Comparison of ENCODE assay signal across 26 cellular contexts in the genomic region with DNA sequence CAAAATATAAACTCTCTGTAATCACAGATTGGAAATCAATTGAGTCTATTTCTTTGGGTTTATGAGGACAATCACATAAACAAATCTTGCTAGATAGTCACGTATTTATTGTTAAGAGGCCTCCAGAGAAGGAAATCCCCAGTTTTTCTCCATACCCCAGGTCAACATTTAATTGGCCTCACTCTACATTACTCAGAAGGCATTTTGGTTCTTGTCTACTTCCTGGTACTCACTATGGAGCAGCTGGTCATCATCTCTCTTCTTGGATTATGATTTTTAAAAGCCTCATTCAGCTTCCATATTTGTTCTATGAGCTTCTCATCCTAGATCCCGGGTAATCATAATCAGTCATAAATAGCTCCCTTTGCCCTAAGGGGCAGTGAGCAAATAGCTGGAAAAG.
"Had no signal": no experiment of that assay in that cellular context is flagged by ENCODE, and none has a peak within 500 bp of the region (broad histone marks: within the 10 kb centered on the region; RNA-seq: fewer than 3 reads in every experiment).

No MANE protein-coding gene starts in this region.

- H3K27me3 ChIP-seq: colonic mucosa, esophagus squamous epithelium, gastrocnemius medialis, heart right ventricle, hepatocyte, left lung had no signal

- H3K27ac ChIP-seq: colonic mucosa, epithelial cell of prostate, esophagus squamous epithelium, gastrocnemius medialis, heart right ventricle, hepatocyte, left lung, lower lobe of right lung had no signal

- ATAC-seq: effector memory CD8-positive, alpha-beta T cell; esophagus mucosa; gastrocnemius medialis; heart right ventricle; left lung; left ventricle myocardium superior; lower lobe of right lung had no signal

- H3K4me3 ChIP-seq: colonic mucosa, esophagus squamous epithelium, gastrocnemius medialis, heart right ventricle, hepatocyte, left lung, lower lobe of right lung had no signal

- H3K9me3 ChIP-seq: colonic mucosa, esophagus squamous epithelium, gastrocnemius medialis, left lung, lower lobe of right lung had no signal

- DNase-seq: colonic mucosa; cortex of kidney; effector CD8-positive, alpha-beta T cell; effector memory CD8-positive, alpha-beta T cell; endodermal cell; erythroblast; esophagus squamous epithelium; foreskin fibroblast; foreskin melanocyte; gastrocnemius medialis; glutamatergic neuron; head of caudate nucleus; heart right ventricle; hypothalamus; immature natural killer cell; islet precursor cell; kidney; kidney glomerular epithelial cell; left lung; left ventricle myocardium superior; lower lobe of right lung; mesenchymal stem cell had no signal

- H3K4me1 ChIP-seq: colonic mucosa had no signal

- H3K36me3 ChIP-seq: colonic mucosa, esophagus squamous epithelium, gastrocnemius medialis, heart right ventricle, left lung, lower lobe of right lung had no signal

- FAIRE-seq: endometrium, kidney had no signal
